In the genomic region with DNA sequence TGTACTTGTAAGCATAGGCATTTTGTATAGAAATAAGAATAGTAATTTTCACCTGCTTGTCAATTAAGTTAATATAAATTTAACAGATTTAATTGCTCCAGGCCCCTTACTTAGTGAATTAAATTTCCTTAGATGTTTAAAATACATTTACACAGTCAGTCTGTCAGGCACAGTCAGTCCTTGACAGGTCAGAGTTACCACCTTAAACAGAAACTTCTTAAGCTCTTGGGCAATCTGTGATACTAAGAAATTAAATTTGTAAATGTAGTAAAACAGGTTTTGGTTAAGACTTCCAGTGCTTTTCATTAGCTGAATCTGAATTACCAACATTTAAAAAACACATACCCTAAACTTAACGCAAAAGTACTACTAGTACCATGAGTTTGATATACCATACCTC, we compare ENCODE assay signal across 25 cellular contexts.
"Had no signal": no experiment of that assay in that cellular context is flagged by ENCODE, and none has a peak within 500 bp of the region (broad histone marks: within the 10 kb centered on the region; RNA-seq: fewer than 3 reads in every experiment).

No MANE protein-coding gene starts in this region.

- H3K4me3 Mint-ChIP-seq: immature natural killer cell, memory B cell, neural crest cell had no signal

- H3K27me3 Mint-ChIP-seq: memory B cell; naive thymus-derived CD8-positive, alpha-beta T cell; stimulated activated naive CD8-positive, alpha-beta T cell treated with anti-CD3 and anti-CD28 coated beads, Interleukin-15, amount 100 ng/mL, for 72 hours had no signal

- H3K9me3 Mint-ChIP-seq: immature natural killer cell, memory B cell, neural crest cell had no signal

- H3K36me3 Mint-ChIP-seq: immature natural killer cell had no signal

- H3K4me1 ChIP-seq: pancreas, right lobe of liver had no signal

- ATAC-seq: left colon; left ventricle myocardium superior; naive thymus-derived CD8-positive, alpha-beta T cell; pancreas; right lobe of liver; stimulated activated naive CD8-positive, alpha-beta T cell treated with anti-CD3 and anti-CD28 coated beads, Interleukin-15, amount 100 ng/mL, for 72 hours had no signal

- H3K27ac ChIP-seq: coronary artery, lower lobe of right lung, neutrophil, pancreas, right lobe of liver, thyroid gland had no signal

- H3K36me3 ChIP-seq: lower lobe of right lung, neutrophil, pancreas, right lobe of liver, thyroid gland had no signal

- H3K27me3 ChIP-seq: neutrophil, pancreas, right lobe of liver, thyroid gland had no signal

- H3K9me3 ChIP-seq: lower lobe of right lung, neutrophil, pancreas, right lobe of liver, thyroid gland had no signal

- H3K4me3 ChIP-seq: coronary artery, lower lobe of right lung, pancreas, right lobe of liver, thyroid gland had no signal

- DNase-seq: dermis blood vessel endothelial cell; effector memory CD4-positive, alpha-beta T cell; erythroblast; hypothalamus; immature natural killer cell; islet precursor cell; kidney glomerular epithelial cell; left colon; left ventricle myocardium superior; lower lobe of right lung; naive thymus-derived CD8-positive, alpha-beta T cell; pancreas; right lobe of liver; small intestine; stimulated activated CD4-positive, alpha-beta T cell treated with anti-CD3 and anti-CD28 coated beads, Interleukin-1b, Interleukin-23, amount 100 ng/mL, for 48 hours; stimulated activated CD4-positive, alpha-beta T cell treated with anti-CD3 and anti-CD28 coated beads, Interleukin-4, amount 100 ng/mL, for 1 hour; stimulated activated CD8-positive, alpha-beta memory T cell treated with anti-CD3 and anti-CD28 coated beads, Interleukin-4, amount 100 ng/mL, for 48 hours; stimulated activated naive CD4-positive, alpha-beta T cell; stimulated activated naive CD8-positive, alpha-beta T cell treated with anti-CD3 and anti-CD28 coated beads, Interleukin-15, amount 100 ng/mL, for 72 hours; thyroid gland; trophoblast cell had no signal
